In genomic region chr10:120632936-120633335, GRCh38 we compare ENCODE assay signal across 22 cellular contexts.
DNase-seq lines count a peak whose midpoint lies in the region; ATAC-seq, FAIRE-seq and TF ChIP-seq lines count a peak whose summit lies in the region.
"Had no signal": no experiment of that assay in that cellular context is flagged by ENCODE, and none has a peak within 500 bp of the region (broad histone marks: within the 10 kb centered on the region; RNA-seq: fewer than 3 reads in every experiment).

No MANE protein-coding gene starts in this region.

- ATAC-seq in activated CD4-positive, CD25-positive, alpha-beta regulatory T cell treated with anti-CD3 and anti-CD28 coated beads, Interleukin-2, amount 50 U/mL, for 24 hours: no peak
- ATAC-seq: CD8-positive, alpha-beta T cell had no signal

- peaks cover 41% of the 10 kb centered on the region for H3K4me1 Mint-ChIP-seq in endodermal cell
- H3K4me1 Mint-ChIP-seq: B cell had no signal

- TF ChIP-seq POLR2A in esophagus muscularis mucosa (IDR thresholded peaks at IDR 0.05; ENCODE audit: low read depth): no peak

- 91 to 100% methylated on average over 1 to 3 of the region's 3 CpGs for WGBS in endodermal cell (ENCODE audit: insufficient coverage in 1 of 2, insufficient read length in 1 of 2), 2 experiments
- WGBS in esophagus muscularis mucosa: 56% methylated on average over 3 of the region's 3 CpGs

- no peak overlapping the region for H3K9ac ChIP-seq in endodermal cell (ENCODE audit: extremely low read depth, low read length, poor library complexity, severe bottlenecking)
- H3K9ac ChIP-seq: BLaER1 treated with 17β-estradiol and CSF1 and Interleukin-3, amounts not matched to agents 10 nM and 100 nM had no signal

- TF ChIP-seq EP300 in esophagus muscularis mucosa (IDR thresholded peaks at IDR 0.05): no peak

- DNase-seq in WERI-Rb-1 (peak; percentile 9), endodermal cell (no peak), esophagus muscularis mucosa (ENCODE audit: extremely low spot score) (peak; percentile 39), urothelium cell line (ENCODE audit: low spot score) (no peak), Ammon's horn (ENCODE audit: low spot score) (no peak)
- DNase-seq: 8988T; ACHN; Caco-2; Calu3; CD4-positive, alpha-beta T cell; CD8-positive, alpha-beta T cell; DMS79 treated with DMSO at 0.1 percent for 48 hours; GF-D8 had no signal

- H3K27me3 ChIP-seq in WERI-Rb-1 (ENCODE audit: insufficient read depth, low read depth, severe bottlenecking): no peaks in the 10 kb centered on the region
- H3K27me3 ChIP-seq in endodermal cell (ENCODE audit: control insufficient read depth, insufficient read depth, low read length, poor library complexity, severe bottlenecking): no peaks in the 10 kb centered on the region
- H3K27me3 ChIP-seq in esophagus muscularis mucosa: peaks cover 0 to 6% (median 0%) of the 10 kb centered on the region in 4 donors
- H3K27me3 ChIP-seq: BLaER1 treated with 17β-estradiol and CSF1 and Interleukin-3, amounts not matched to agents 10 nM and 100 nM had no signal

- H3K9me3 ChIP-seq in WERI-Rb-1 (ENCODE audit: severe bottlenecking) (no peaks in the 10 kb centered on the region), endodermal cell (ENCODE audit: control insufficient read depth, low read length) (peaks cover 22% of the 10 kb centered on the region), esophagus muscularis mucosa (peaks cover 0 to 11% (median 4%) of the 10 kb centered on the region in 4 donors)
- H3K9me3 ChIP-seq: BLaER1 treated with 17β-estradiol and CSF1 and Interleukin-3, amounts not matched to agents 10 nM and 100 nM; Caco-2 had no signal

- H3K27ac ChIP-seq in WERI-Rb-1: no peak overlapping the region
- H3K27ac ChIP-seq in endodermal cell (ENCODE audit: low read depth, low read length): no peak overlapping the region
- no peak overlapping the region for H3K27ac ChIP-seq in esophagus muscularis mucosa (replicated peaks in 1 of 4)
- H3K27ac ChIP-seq: BLaER1 treated with 17β-estradiol and CSF1 and Interleukin-3, amounts not matched to agents 10 nM and 100 nM; C4-2B had no signal

- peaks cover 4% of the 10 kb centered on the region for H3K27me3 Mint-ChIP-seq in endodermal cell (ENCODE audit: insufficient read depth)

- peaks cover 10% of the 10 kb centered on the region for H3K4me1 ChIP-seq in endodermal cell (ENCODE audit: control insufficient read depth, insufficient read depth, low read length)
- no peaks in the 10 kb centered on the region for H3K4me1 ChIP-seq in esophagus muscularis mucosa
- H3K4me1 ChIP-seq: BLaER1 treated with 17β-estradiol and CSF1 and Interleukin-3, amounts not matched to agents 10 nM and 100 nM; Caco-2 had no signal

- peak overlapping the region; percentile 75 for H3K27ac Mint-ChIP-seq in endodermal cell
- H3K27ac Mint-ChIP-seq: B cell; CD4-positive, alpha-beta T cell; CD8-positive, alpha-beta T cell had no signal

- H3K36me3 ChIP-seq in WERI-Rb-1 (no peaks in the 10 kb centered on the region), endodermal cell (ENCODE audit: control insufficient read depth, insufficient read depth, low read length) (no peaks in the 10 kb centered on the region), esophagus muscularis mucosa (no peaks in the 10 kb centered on the region)
- H3K36me3 ChIP-seq: BLaER1 treated with 17β-estradiol and CSF1 and Interleukin-3, amounts not matched to agents 10 nM and 100 nM had no signal

- H3K9me3 Mint-ChIP-seq in endodermal cell: peaks cover 13% of the 10 kb centered on the region
- H3K9me3 Mint-ChIP-seq: CD8-positive, alpha-beta T cell had no signal

- H3K36me3 Mint-ChIP-seq in endodermal cell (ENCODE audit: low read depth): peaks cover 2% of the 10 kb centered on the region
- H3K36me3 Mint-ChIP-seq: CD8-positive, alpha-beta T cell had no signal

- H3K4me3 ChIP-seq in WERI-Rb-1 (ENCODE audit: low read depth, low read length) (no peak overlapping the region), endodermal cell (ENCODE audit: low read length) (no peak overlapping the region), esophagus muscularis mucosa (no peak overlapping the region)
- H3K4me3 ChIP-seq: BLaER1 treated with 17β-estradiol and CSF1 and Interleukin-3, amounts not matched to agents 10 nM and 100 nM had no signal

- H3K4me3 Mint-ChIP-seq in endodermal cell: no peak overlapping the region
- H3K4me3 Mint-ChIP-seq: B cell; CD4-positive, alpha-beta T cell; CD8-positive, alpha-beta T cell had no signal

- no peak for TF ChIP-seq CTCF in WERI-Rb-1 (IDR thresholded peaks at IDR 0.05; ENCODE audit: low read depth, low read length)
- TF ChIP-seq CTCF in endodermal cell (conservative IDR thresholded peaks at IDR 0.05): no peak
- no peak for TF ChIP-seq CTCF in esophagus muscularis mucosa (IDR thresholded peaks at IDR 0.05)

- FAIRE-seq in urothelium cell line (lab: Jason Lieb, UNC): no peak
- FAIRE-seq: A204.1, D721Med, G401.6, GM12891, GM19239 had no signal

- intact Hi-C loops in esophagus muscularis mucosa (cut with DNase I): no loop called here

Comparison
In these comparisons a context has a peak if more than half of its experiments do, and no peak if none do; other contexts are left out.
1. DNase-seq: peak in WERI-Rb-1 (single experiment) and esophagus muscularis mucosa (single experiment); none in endodermal cell (single experiment), urothelium cell line (single experiment) and Ammon's horn (single experiment).